12 cellular contexts compared by ENCODE assay signal in genomic region chr9:83448606-83449005, GRCh38.
"Had no signal": no experiment of that assay in that cellular context is flagged by ENCODE, and none has a peak within 500 bp of the region (broad histone marks: within the 10 kb centered on the region; RNA-seq: fewer than 3 reads in every experiment).

No MANE protein-coding gene starts in this region.

- DNase-seq: activated CD4-positive, alpha-beta T cell treated with anti-CD3 and anti-CD28 coated beads, Interleukin-2, amount 50 U/mL, for 4 hours; activated T-cell treated with anti-CD3 and anti-CD28 coated beads, Interleukin-2, amount 50 U/mL, for 1 hour; amniotic stem cell; body of pancreas; effector memory CD8-positive, alpha-beta T cell; naive thymus-derived CD8-positive, alpha-beta T cell; psoas muscle; SIG-M5; SW 1271 had no signal

- H3K36me3 ChIP-seq: tibial nerve had no signal

- H3K27ac ChIP-seq: body of pancreas, psoas muscle, tibial nerve had no signal

- H3K27me3 ChIP-seq: body of pancreas, tibial nerve had no signal

- ATAC-seq: activated CD4-positive, CD25-positive, alpha-beta regulatory T cell treated with anti-CD3 and anti-CD28 coated beads, Interleukin-2, amount 50 U/mL, for 24 hours; body of pancreas; effector memory CD8-positive, alpha-beta T cell; naive thymus-derived CD8-positive, alpha-beta T cell; psoas muscle had no signal

- H3K9me3 ChIP-seq: body of pancreas, psoas muscle, tibial nerve had no signal

- H3K4me1 ChIP-seq: body of pancreas, psoas muscle had no signal

- H3K4me3 ChIP-seq: body of pancreas, lung, psoas muscle, tibial nerve had no signal
